ENCODE assay signal across 9 cellular contexts in genomic region chr17:35052240-35052608, GRCh38. TPM values are rescaled to one million over a fixed set of nuclear protein-coding genes. Genes with fewer than 3 reads are reported as not detected.
DNase-seq lines count a peak whose midpoint lies in the region; ATAC-seq and TF ChIP-seq lines count a peak whose summit lies in the region.
"Had no signal": no experiment of that assay in that cellular context is flagged by ENCODE, and none has a peak within 500 bp of the region (broad histone marks: within the 10 kb centered on the region; RNA-seq: fewer than 3 reads in every experiment).

No MANE protein-coding gene starts in this region.

- H3K27ac ChIP-seq in mesenchymal stem cell (ENCODE audit: low read length, poor library complexity, severe bottlenecking) (peak overlapping the region; percentile 88), urinary bladder (ENCODE audit: low read depth) (peak overlapping the region; percentile 50)

- peak overlapping the region; percentile 92 for H3K27ac Mint-ChIP-seq in activated naive CD4-positive, alpha-beta T cell treated with anti-CD3 and anti-CD28 coated beads, Interleukin-2, amount 50 U/mL, for 24 hours
- H3K27ac Mint-ChIP-seq in activated T-helper 2 cell treated with anti-CD3 and anti-CD28 coated beads, Interferon-gamma antibody, Interleukin-2, Interleukin-4, amounts not matched to agents 10 μg/mL and 5 μg/mL and 100 μg/mL, durations not matched to agents 14 hours and 24 hours and 36 hours = peak overlapping the region; percentile 81

- peak overlapping the region; percentile 68 for H3K4me3 Mint-ChIP-seq in activated naive CD4-positive, alpha-beta T cell treated with anti-CD3 and anti-CD28 coated beads, Interleukin-2, amount 50 U/mL, for 24 hours
- H3K4me3 Mint-ChIP-seq in activated T-helper 2 cell treated with anti-CD3 and anti-CD28 coated beads, Interferon-gamma antibody, Interleukin-2, Interleukin-4, amounts not matched to agents 10 μg/mL and 5 μg/mL and 100 μg/mL, durations not matched to agents 14 hours and 24 hours and 36 hours (ENCODE audit: low read depth) = peak overlapping the region; percentile 49

- no peak overlapping the region for H4K91ac ChIP-seq in mesenchymal stem cell (ENCODE audit: low read length)

- H3K79me1 ChIP-seq in mesenchymal stem cell (replicated peaks; ENCODE audit: low read length, poor library complexity, severe bottlenecking) = peaks cover 6% of the 10 kb centered on the region

- TF ChIP-seq CTCF in GM13976 (IDR thresholded peaks at IDR 0.05; ENCODE audit: borderline replicate concordance, control extremely low read depth, extremely low read depth, insufficient read depth, missing control alignments) = no peak

- peaks cover 6% of the 10 kb centered on the region for H3K4me1 ChIP-seq in mesenchymal stem cell (ENCODE audit: control insufficient read depth, insufficient read depth, low read depth, low read length)
- H3K4me1 ChIP-seq in urinary bladder (ENCODE audit: insufficient read depth) = no peaks in the 10 kb centered on the region

- no peaks in the 10 kb centered on the region for H3K27me3 ChIP-seq in mesenchymal stem cell (ENCODE audit: control insufficient read depth in 1 of 2, insufficient read depth in 1 of 2, low read length in 2 of 2)

- H2AFZ ChIP-seq in mesenchymal stem cell (ENCODE audit: low read depth, low read length) = no peak overlapping the region

- H3K4me3 ChIP-seq in mesenchymal stem cell (ENCODE audit: insufficient read depth in 1 of 2, low read depth in 1 of 2, low read length in 2 of 2) (no peak overlapping the region), urinary bladder (ENCODE audit: low read depth, low read length) (no peak overlapping the region)

- H3K36me3 ChIP-seq in mesenchymal stem cell (ENCODE audit: control insufficient read depth in 1 of 2, insufficient read depth in 2 of 2, low read depth in 1 of 2, low read length in 2 of 2) (peaks cover 0 to 4% of the 10 kb centered on the region in 2 experiments), urinary bladder (ENCODE audit: insufficient read depth) (peaks cover under 1% of the 10 kb centered on the region)

- no peak for ATAC-seq in HG03196 (IDR thresholded peaks at IDR 0.05; ENCODE audit: unreplicated experiment)

- H3K23ac ChIP-seq in mesenchymal stem cell (ENCODE audit: low read length in 2 of 2) = no peak overlapping the region

- H3K14ac ChIP-seq in mesenchymal stem cell (ENCODE audit: low read length in 2 of 2) = no peak overlapping the region

- H3K9me3 Mint-ChIP-seq in activated naive CD4-positive, alpha-beta T cell treated with anti-CD3 and anti-CD28 coated beads, Interleukin-2, amount 50 U/mL, for 24 hours = peaks cover 9% of the 10 kb centered on the region
- no peaks in the 10 kb centered on the region for H3K9me3 Mint-ChIP-seq in activated T-helper 2 cell treated with anti-CD3 and anti-CD28 coated beads, Interferon-gamma antibody, Interleukin-2, Interleukin-4, amounts not matched to agents 10 μg/mL and 5 μg/mL and 100 μg/mL, durations not matched to agents 14 hours and 24 hours and 36 hours

- no peak for DNase-seq in activated naive CD4-positive, alpha-beta T cell treated with anti-CD3 and anti-CD28 coated beads, Interleukin-2, amount 50 U/mL, for 16 hours
- DNase-seq in activated T-helper 2 cell treated with anti-CD3 and anti-CD28 coated beads, Interferon-gamma antibody, Interleukin-2, Interleukin-4, amounts not matched to agents 10 μg/mL and 5 μg/mL and 100 μg/mL, durations not matched to agents 14 hours and 24 hours and 36 hours (ENCODE audit: low spot score) = no peak
- peak; percentile 56 for DNase-seq in mesenchymal stem cell
- no peak for DNase-seq in activated gamma-delta T cell treated with Interleukin-2 at 50 U/mL for 16 hours
- no peak for DNase-seq in GM13976 (ENCODE audit: low spot score)
- DNase-seq: NCI-H187 had no signal

- no peak overlapping the region for H3K4ac ChIP-seq in mesenchymal stem cell (ENCODE audit: low read depth in 1 of 2, low read length in 2 of 2)

- peak overlapping the region; percentile 14 for H3K9ac ChIP-seq in mesenchymal stem cell (ENCODE audit: low read length)

- H3K4me2 ChIP-seq in mesenchymal stem cell (ENCODE audit: low read length, poor library complexity, severe bottlenecking) = no peak overlapping the region

- intact Hi-C loops in activated T-helper 2 cell treated with anti-CD3 and anti-CD28 coated beads, Interferon-gamma antibody, Interleukin-2, Interleukin-4, amounts not matched to agents 10 μg/mL and 5 μg/mL and 100 μg/mL, durations not matched to agents 14 hours and 24 hours and 36 hours (cut with micrococcal nuclease) = no loop called here

- peaks cover 79% of the 10 kb centered on the region for H3K4me1 Mint-ChIP-seq in activated naive CD4-positive, alpha-beta T cell treated with anti-CD3 and anti-CD28 coated beads, Interleukin-2, amount 50 U/mL, for 24 hours
- H3K4me1 Mint-ChIP-seq in activated T-helper 2 cell treated with anti-CD3 and anti-CD28 coated beads, Interferon-gamma antibody, Interleukin-2, Interleukin-4, amounts not matched to agents 10 μg/mL and 5 μg/mL and 100 μg/mL, durations not matched to agents 14 hours and 24 hours and 36 hours (ENCODE audit: low read depth) = peaks cover 49% of the 10 kb centered on the region

- H2AK5ac ChIP-seq in mesenchymal stem cell (ENCODE audit: low read length, severe bottlenecking) = peak overlapping the region; percentile 31

- peaks cover 7% of the 10 kb centered on the region for H3K36me3 Mint-ChIP-seq in activated naive CD4-positive, alpha-beta T cell treated with anti-CD3 and anti-CD28 coated beads, Interleukin-2, amount 50 U/mL, for 24 hours
- peaks cover 13% of the 10 kb centered on the region for H3K36me3 Mint-ChIP-seq in activated T-helper 2 cell treated with anti-CD3 and anti-CD28 coated beads, Interferon-gamma antibody, Interleukin-2, Interleukin-4, amounts not matched to agents 10 μg/mL and 5 μg/mL and 100 μg/mL, durations not matched to agents 14 hours and 24 hours and 36 hours (ENCODE audit: low read depth)

- H2BK15ac ChIP-seq in mesenchymal stem cell (ENCODE audit: low read depth, poor library complexity, severe bottlenecking) = no peak overlapping the region

- in situ Hi-C loops in GM13976 (cut with MboI; ENCODE audit: low sequenced_read_pairs, unreplicated experiment) = no loop called here

- no peaks in the 10 kb centered on the region for H3K27me3 Mint-ChIP-seq in activated naive CD4-positive, alpha-beta T cell treated with anti-CD3 and anti-CD28 coated beads, Interleukin-2, amount 50 U/mL, for 24 hours
- no peaks in the 10 kb centered on the region for H3K27me3 Mint-ChIP-seq in activated T-helper 2 cell treated with anti-CD3 and anti-CD28 coated beads, Interferon-gamma antibody, Interleukin-2, Interleukin-4, amounts not matched to agents 10 μg/mL and 5 μg/mL and 100 μg/mL, durations not matched to agents 14 hours and 24 hours and 36 hours (ENCODE audit: low read depth)

- H3K18ac ChIP-seq in mesenchymal stem cell (ENCODE audit: low read depth in 1 of 2, low read length in 2 of 2) = no peak overlapping the region

- no peak overlapping the region for H2BK120ac ChIP-seq in mesenchymal stem cell (ENCODE audit: low read depth, low read length)

- no peaks in the 10 kb centered on the region for H3K9me3 ChIP-seq in mesenchymal stem cell (ENCODE audit: control insufficient read depth, low read length)

- H2BK5ac ChIP-seq in mesenchymal stem cell (ENCODE audit: low read depth, low read length, poor library complexity, severe bottlenecking) = no peak overlapping the region

- no peak overlapping the region for H2BK12ac ChIP-seq in mesenchymal stem cell (ENCODE audit: low read length in 2 of 2)

- H4K8ac ChIP-seq in mesenchymal stem cell (ENCODE audit: low read length) = no peak overlapping the region

RNA-seq across cellular contexts. Expression of gene RFFL, which starts 11.3 kb away (rescaled TPM):
- 21.3 and 25.4 TPM in 2 replicates for total RNA-seq in activated T-helper 2 cell treated with anti-CD3 and anti-CD28 coated beads, Interferon-gamma antibody, Interleukin-2, Interleukin-4, amounts not matched to agents 10 μg/mL and 5 μg/mL and 100 μg/mL, durations not matched to agents 14 hours and 24 hours and 36 hours
- polyA plus RNA-seq in mesenchymal stem cell (2013, experiment 1 of 2) = 11.5 TPM
- polyA plus RNA-seq in mesenchymal stem cell (2013, experiment 2 of 2) = 12.7 TPM
- 9.7 TPM for total RNA-seq in urinary bladder
- polyA plus RNA-seq in urinary bladder = 17.9 TPM
